Comparison of ENCODE assay signal across 1 cellular context in the genomic region with DNA sequence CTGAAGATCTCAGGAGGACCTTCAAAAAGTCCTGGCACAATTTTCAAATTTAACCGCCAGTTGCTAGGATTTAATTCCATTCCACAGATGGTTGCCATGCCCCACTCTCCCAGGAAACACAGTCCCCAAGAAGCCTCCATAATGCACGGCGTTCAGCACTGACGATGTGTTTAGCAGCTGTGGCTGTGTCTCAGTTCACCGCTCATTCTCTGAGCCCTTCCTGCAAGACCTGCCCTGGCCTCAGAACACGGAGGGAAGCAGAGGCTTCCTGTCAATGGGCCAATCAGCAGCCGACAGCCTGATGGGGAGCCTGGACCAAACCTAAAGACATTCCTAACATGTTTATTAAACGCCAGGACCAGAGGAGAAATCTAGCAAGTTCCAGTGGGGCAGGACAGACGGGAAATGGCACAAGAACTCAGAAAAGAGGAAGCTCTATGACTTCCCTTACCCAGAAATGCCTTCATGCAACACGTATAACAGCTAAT.
TF ChIP-seq lines count a peak whose summit lies in the region.

No MANE protein-coding gene starts in this region.

TF ChIP-seq in IMR-90, 13 proteins besides CTCF, POLR2A, EP300 and RAD21 (continued from another document):
- no peak for TF ChIP-seq MAZ (IDR thresholded peaks at IDR 0.05; ENCODE audit: borderline replicate concordance, low read depth, low read length)
- TF ChIP-seq NFE2L2 (IDR thresholded peaks at IDR 0.05; ENCODE audit: low read depth, low read length), result no peak
- no peak for TF ChIP-seq CHD1 (IDR thresholded peaks at IDR 0.05; ENCODE audit: low read depth, low read length)
TF ChIP-seq in IMR-90: peak in this region for 0.
